ENCODE assay signal across 14 cellular contexts in genomic region chr10:126226988-126227761, GRCh38.
A peak's percentile ranks its signal among the peaks of the same experiment; 100 is the strongest.
DNase-seq lines count a peak whose midpoint lies in the region; ATAC-seq, FAIRE-seq and TF ChIP-seq lines count a peak whose summit lies in the region.
"Had no signal": no experiment of that assay in that cellular context is flagged by ENCODE, and none has a peak within 500 bp of the region (broad histone marks: within the 10 kb centered on the region; RNA-seq: fewer than 3 reads in every experiment).

No MANE protein-coding gene starts in this region.

- H2BK120ac ChIP-seq in mesenchymal stem cell (ENCODE audit: low read depth, low read length): no peak overlapping the region

- peak overlapping the region; percentile 46 for H3K9ac ChIP-seq in mesenchymal stem cell (ENCODE audit: low read length)
- H3K9ac ChIP-seq in subcutaneous abdominal adipose tissue (ENCODE audit: low read length in 5 of 5): no peak overlapping the region
- H3K9ac ChIP-seq: BLaER1 treated with 17β-estradiol and CSF1 and Interleukin-3, amounts not matched to agents 10 nM and 100 nM had no signal

- H3K23ac ChIP-seq in mesenchymal stem cell (ENCODE audit: low read length in 2 of 2): no peak overlapping the region

- H3K4me3 ChIP-seq in SJSA1: no peak overlapping the region
- H3K4me3 ChIP-seq in mesenchymal stem cell (ENCODE audit: insufficient read depth in 1 of 2, low read depth in 1 of 2, low read length in 2 of 2): no peak overlapping the region
- no peak overlapping the region for H3K4me3 ChIP-seq in subcutaneous abdominal adipose tissue (ENCODE audit: low read depth in 1 of 5, low read length in 5 of 5)
- H3K4me3 ChIP-seq in suprapubic skin: no peak overlapping the region
- no peak overlapping the region for H3K4me3 ChIP-seq in lower lobe of right lung
- H3K4me3 ChIP-seq: BLaER1 treated with 17β-estradiol and CSF1 and Interleukin-3, amounts not matched to agents 10 nM and 100 nM; MG63 had no signal

- H2BK15ac ChIP-seq in mesenchymal stem cell (ENCODE audit: low read depth, poor library complexity, severe bottlenecking): no peak overlapping the region

- peak overlapping the region in 1 of 2 experiments; percentile 11 for H2BK12ac ChIP-seq in mesenchymal stem cell (ENCODE audit: low read length in 2 of 2)

- no peak for ATAC-seq in lower lobe of right lung

- DNase-seq in H54 (ENCODE audit: insufficient read length, low spot score) (no peak), SJSA1 (ENCODE audit: low read depth in 1 of 2, low spot score in 2 of 2) (no peak), mesenchymal stem cell (no peak), suprapubic skin (ENCODE audit: low spot score in 2 of 2) (no peak), lower lobe of right lung (no peak), pons (ENCODE audit: low spot score) (no peak)
- DNase-seq: MG63, NCI-H1092 treated with DMSO at 0.1 percent for 48 hours, NCI-H187, NCI-H446, NCI-H774, Right ventricle myocardium superior had no signal

- 93% methylated on average over 10 of the region's 10 CpGs for WGBS in mesenchymal stem cell
- WGBS in suprapubic skin: 87% methylated on average over 10 of the region's 10 CpGs

- peak overlapping the region; percentile 71 for H4K91ac ChIP-seq in mesenchymal stem cell (ENCODE audit: low read length)

- no peaks in the 10 kb centered on the region for H3K27me3 ChIP-seq in SJSA1 (replicated peaks)
- no peaks in the 10 kb centered on the region for H3K27me3 ChIP-seq in mesenchymal stem cell (ENCODE audit: control insufficient read depth in 1 of 2, insufficient read depth in 1 of 2, low read length in 2 of 2)
- H3K27me3 ChIP-seq in subcutaneous abdominal adipose tissue (ENCODE audit: control insufficient read depth in 5 of 5, insufficient read depth in 4 of 5, low read length in 5 of 5): peaks cover 0 to 6% (median 0%) of the 10 kb centered on the region in 5 donors
- H3K27me3 ChIP-seq in suprapubic skin: no peaks in the 10 kb centered on the region
- peaks cover 10% of the 10 kb centered on the region for H3K27me3 ChIP-seq in lower lobe of right lung (ENCODE audit: low read depth)
- H3K27me3 ChIP-seq: BLaER1 treated with 17β-estradiol and CSF1 and Interleukin-3, amounts not matched to agents 10 nM and 100 nM; MG63 had no signal

- H3K4ac ChIP-seq in mesenchymal stem cell (ENCODE audit: low read depth in 1 of 2, low read length in 2 of 2): peak overlapping the region in 1 of 2 experiments; percentile 7

- peaks cover 38% of the 10 kb centered on the region for H3K79me1 ChIP-seq in mesenchymal stem cell (replicated peaks; ENCODE audit: low read length, poor library complexity, severe bottlenecking)

- H4K8ac ChIP-seq in mesenchymal stem cell (ENCODE audit: low read length): peak overlapping the region; percentile 55

- intact Hi-C loops in lower lobe of right lung (cut with DNase I): no loop called here

- H2AK5ac ChIP-seq in mesenchymal stem cell (ENCODE audit: low read length, severe bottlenecking): no peak overlapping the region

- no peak for TF ChIP-seq EP300 in suprapubic skin (IDR thresholded peaks at IDR 0.05)

- no peak overlapping the region for H3K4me2 ChIP-seq in mesenchymal stem cell (ENCODE audit: low read length, poor library complexity, severe bottlenecking)

- H3K27ac ChIP-seq in SJSA1 (peak overlapping the region; percentile 76), mesenchymal stem cell (ENCODE audit: low read length, poor library complexity, severe bottlenecking) (no peak overlapping the region), subcutaneous abdominal adipose tissue (ENCODE audit: low read depth, low read length) (peak overlapping the region; percentile 34), suprapubic skin (no peak overlapping the region), lower lobe of right lung (no peak overlapping the region)
- H3K27ac ChIP-seq: BLaER1 treated with 17β-estradiol and CSF1 and Interleukin-3, amounts not matched to agents 10 nM and 100 nM had no signal

- TF ChIP-seq POLR2A in H54 (IDR thresholded peaks at IDR 0.05; ENCODE audit: low read depth, low read length): no peak
- TF ChIP-seq POLR2A in suprapubic skin (IDR thresholded peaks at IDR 0.05): no peak

- no peak overlapping the region for H2AFZ ChIP-seq in mesenchymal stem cell (ENCODE audit: low read depth, low read length)

- FAIRE-seq in H54 (lab: Jason Lieb, UNC): peak; percentile 62

- H2BK5ac ChIP-seq in mesenchymal stem cell (ENCODE audit: low read depth, low read length, poor library complexity, severe bottlenecking): no peak overlapping the region

- H3K4me1 ChIP-seq in SJSA1 (replicated peaks) (peaks cover 23% of the 10 kb centered on the region), mesenchymal stem cell (ENCODE audit: control insufficient read depth, insufficient read depth, low read depth, low read length) (peaks cover 15% of the 10 kb centered on the region), subcutaneous abdominal adipose tissue (ENCODE audit: control insufficient read depth in 5 of 5, insufficient read depth in 5 of 5, low read length in 5 of 5) (peaks cover 22 to 45% (median 39%) of the 10 kb centered on the region in 5 donors), suprapubic skin (peaks cover 11% of the 10 kb centered on the region), lower lobe of right lung (no peaks in the 10 kb centered on the region)

- H3K36me3 ChIP-seq in SJSA1 (no peaks in the 10 kb centered on the region), mesenchymal stem cell (ENCODE audit: control insufficient read depth in 1 of 2, insufficient read depth in 2 of 2, low read depth in 1 of 2, low read length in 2 of 2) (peaks cover 7 to 30% of the 10 kb centered on the region in 2 experiments), subcutaneous abdominal adipose tissue (ENCODE audit: control insufficient read depth in 5 of 5, insufficient read depth in 5 of 5, low read length in 5 of 5) (no peaks in the 10 kb centered on the region), suprapubic skin (no peaks in the 10 kb centered on the region), lower lobe of right lung (no peaks in the 10 kb centered on the region)
- H3K36me3 ChIP-seq: BLaER1 treated with 17β-estradiol and CSF1 and Interleukin-3, amounts not matched to agents 10 nM and 100 nM; MG63 had no signal

- H3K9me3 ChIP-seq in SJSA1 (replicated peaks) (no peaks in the 10 kb centered on the region), mesenchymal stem cell (ENCODE audit: control insufficient read depth, low read length) (no peaks in the 10 kb centered on the region), subcutaneous abdominal adipose tissue (ENCODE audit: control insufficient read depth in 5 of 5, low read length in 5 of 5) (no peaks in the 10 kb centered on the region), suprapubic skin (no peaks in the 10 kb centered on the region), lower lobe of right lung (no peaks in the 10 kb centered on the region)
- H3K9me3 ChIP-seq: BLaER1 treated with 17β-estradiol and CSF1 and Interleukin-3, amounts not matched to agents 10 nM and 100 nM; MG63 had no signal

- TF ChIP-seq CTCF in suprapubic skin (IDR thresholded peaks at IDR 0.05) (no peak), lower lobe of right lung (IDR thresholded peaks at IDR 0.05) (no peak)

- H3K14ac ChIP-seq in mesenchymal stem cell (ENCODE audit: low read length in 2 of 2): no peak overlapping the region

- no peak overlapping the region for H3K18ac ChIP-seq in mesenchymal stem cell (ENCODE audit: low read depth in 1 of 2, low read length in 2 of 2)

Comparison
In these comparisons a context has a peak if more than half of its experiments do, and no peak if none do; other contexts are left out.
1. H3K27ac ChIP-seq: peak in SJSA1 (single experiment) and subcutaneous abdominal adipose tissue (single experiment); none in mesenchymal stem cell (single experiment), suprapubic skin (single experiment) and lower lobe of right lung (single experiment).